26 cellular contexts compared by ENCODE assay signal in genomic region chr1:208807446-208808117, GRCh38.
A peak's percentile ranks its signal among the peaks of the same experiment; 100 is the strongest.
DNase-seq lines count a peak whose midpoint lies in the region; FAIRE-seq and TF ChIP-seq lines count a peak whose summit lies in the region.
"Had no signal": no experiment of that assay in that cellular context is flagged by ENCODE, and none has a peak within 500 bp of the region (broad histone marks: within the 10 kb centered on the region; RNA-seq: fewer than 3 reads in every experiment).

No MANE protein-coding gene starts in this region.

- no peaks in the 10 kb centered on the region for H3K36me3 Mint-ChIP-seq in astrocyte (ENCODE audit: low read depth, unreplicated experiment)
- no peaks in the 10 kb centered on the region for H3K36me3 Mint-ChIP-seq in activated CD4-positive, alpha-beta memory T cell treated with anti-CD3 and anti-CD28 coated beads, Interleukin-2, amount 10 ng/mL, durations not matched to agents 7 days and 5 days (ENCODE audit: low read depth)
- H3K36me3 Mint-ChIP-seq: activated naive CD4-positive, alpha-beta T cell treated with anti-CD3 and anti-CD28 coated beads, Interleukin-2, amount 50 U/mL, for 72 hours; CD14-positive monocyte had no signal

- H3K27ac Mint-ChIP-seq in astrocyte (ENCODE audit: unreplicated experiment): no peak overlapping the region
- no peak overlapping the region for H3K27ac Mint-ChIP-seq in activated CD4-positive, alpha-beta memory T cell treated with anti-CD3 and anti-CD28 coated beads, Interleukin-2, amount 10 ng/mL, durations not matched to agents 7 days and 5 days
- H3K27ac Mint-ChIP-seq: activated naive CD4-positive, alpha-beta T cell treated with anti-CD3 and anti-CD28 coated beads, Interleukin-2, amount 50 U/mL, for 72 hours; CD14-positive monocyte had no signal

- CTCF ChIA-PET in activated CD4-positive, alpha-beta memory T cell treated with anti-CD3 and anti-CD28 coated beads, Interleukin-2, amount 10 ng/mL, durations not matched to agents 7 days and 5 days (lab: Charles Lee): no interaction called here

- POLR2A ChIA-PET in activated CD4-positive, alpha-beta memory T cell treated with anti-CD3 and anti-CD28 coated beads, Interleukin-2, amount 10 ng/mL, durations not matched to agents 7 days and 5 days (lab: Charles Lee): no interaction called here

- no peak for FAIRE-seq in astrocyte (lab: Jason Lieb, UNC)
- FAIRE-seq: colon, GM12891 had no signal

- H3K4me1 Mint-ChIP-seq in astrocyte (ENCODE audit: low read depth, unreplicated experiment): peaks cover 3% of the 10 kb centered on the region
- H3K4me1 Mint-ChIP-seq in activated CD4-positive, alpha-beta memory T cell treated with anti-CD3 and anti-CD28 coated beads, Interleukin-2, amount 10 ng/mL, durations not matched to agents 7 days and 5 days: no peaks in the 10 kb centered on the region
- H3K4me1 Mint-ChIP-seq: CD14-positive monocyte had no signal

- H2AFZ ChIP-seq in KMS-11 (ENCODE audit: low read depth) (peak overlapping the region; percentile 19), astrocyte (ENCODE audit: low read depth, low read length) (no peak overlapping the region)

- H3K27me3 Mint-ChIP-seq in astrocyte (ENCODE audit: low read depth, unreplicated experiment): peaks cover 3% of the 10 kb centered on the region
- no peaks in the 10 kb centered on the region for H3K27me3 Mint-ChIP-seq in activated CD4-positive, alpha-beta memory T cell treated with anti-CD3 and anti-CD28 coated beads, Interleukin-2, amount 10 ng/mL, durations not matched to agents 7 days and 5 days

- H3K9ac ChIP-seq in KMS-11 (no peak overlapping the region), astrocyte (ENCODE audit: low read length) (no peak overlapping the region)

- no peak overlapping the region for H3K4me3 Mint-ChIP-seq in astrocyte (ENCODE audit: unreplicated experiment)
- H3K4me3 Mint-ChIP-seq in activated CD4-positive, alpha-beta memory T cell treated with anti-CD3 and anti-CD28 coated beads, Interleukin-2, amount 10 ng/mL, durations not matched to agents 7 days and 5 days: no peak overlapping the region
- H3K4me3 Mint-ChIP-seq: activated T-cell treated with anti-CD3 and anti-CD28 coated beads, Interleukin-2, amount 50 U/mL, for 4 hours; CD14-positive monocyte; neural crest cell had no signal

- TF ChIP-seq CTCF in KMS-11 (conservative IDR thresholded peaks at IDR 0.05; ENCODE audit: low read depth, low read length) (no peak), astrocyte (IDR thresholded peaks at IDR 0.05; ENCODE audit: insufficient read depth, low read depth, low read length) (no peak)

- H3K27me3 ChIP-seq in KMS-11 (ENCODE audit: insufficient read depth, low read depth) (no peaks in the 10 kb centered on the region), astrocyte (ENCODE audit: insufficient read depth, low read length) (no peaks in the 10 kb centered on the region)
- H3K27me3 ChIP-seq: vagina had no signal

- H3K4me3 ChIP-seq in KMS-11 (IDR thresholded peaks at IDR 0.05; ENCODE audit: insufficient read depth, low read depth, low read length) (no peak overlapping the region), astrocyte (ENCODE audit: insufficient read depth, low read depth, low read length) (no peak overlapping the region)
- H3K4me3 ChIP-seq: prostate gland, vagina had no signal

- H4K20me1 ChIP-seq in KMS-11 (ENCODE audit: insufficient read depth): no peaks in the 10 kb centered on the region
- H4K20me1 ChIP-seq in astrocyte (ENCODE audit: insufficient read depth, low read length): no peaks in the 10 kb centered on the region

- H3K27ac ChIP-seq in KMS-11 (peak overlapping the region; percentile 64; the same call in 1 of the 2 replicates), astrocyte (ENCODE audit: low read depth, low read length) (no peak overlapping the region)
- H3K27ac ChIP-seq: prostate gland, vagina had no signal

- DNase-seq in AG08396 (ENCODE audit: low spot score) (peak; percentile 6), astrocyte (ENCODE audit: low read depth) (peak; percentile 14), kidney tubule cell (ENCODE audit: low spot score) (peak; percentile 3), amygdala (lab: John Stamatoyannopoulos, UW) (no peak), HT-29 (ENCODE audit: low spot score) (no peak), germinal center (ENCODE audit: low spot score) (no peak)
- DNase-seq in activated CD4-positive, alpha-beta memory T cell treated with anti-CD3 and anti-CD28 coated beads, Interleukin-2, amount 10 ng/mL, durations not matched to agents 7 days and 5 days: no peak
- DNase-seq: activated CD4-positive, CD25-positive, alpha-beta regulatory T cell; activated T-cell treated with anti-CD3 and anti-CD28 coated beads, Interleukin-2, amount 50 U/mL, for 4 hours; DMS 273 treated with DMSO at 0.1 percent for 48 hours; KBM-7; left colon; midbrain; NCI-H1417; SIG-M5; stimulated activated CD8-positive, alpha-beta memory T cell treated with anti-CD3 and anti-CD28 coated beads, Interleukin-4, amount 100 ng/mL, for 48 hours; substantia nigra; T-helper 2 cell had no signal

- no peaks in the 10 kb centered on the region for H3K36me3 ChIP-seq in KMS-11 (ENCODE audit: insufficient read depth)
- H3K36me3 ChIP-seq in astrocyte (ENCODE audit: insufficient read depth, low read length): no peaks in the 10 kb centered on the region
- H3K36me3 ChIP-seq: prostate gland, vagina had no signal

- no peaks in the 10 kb centered on the region for H3K9me3 ChIP-seq in astrocyte (ENCODE audit: insufficient read depth, low read depth, low read length)
- H3K9me3 ChIP-seq: prostate gland, vagina had no signal

- peaks cover 98% of the 10 kb centered on the region for H3K4me1 ChIP-seq in KMS-11 (ENCODE audit: low read depth, poor library complexity, severe bottlenecking)
- H3K4me1 ChIP-seq in astrocyte (ENCODE audit: insufficient read depth, low read length): no peaks in the 10 kb centered on the region
- H3K4me1 ChIP-seq: prostate gland, vagina had no signal

- peaks cover 4% of the 10 kb centered on the region for H3K9me3 Mint-ChIP-seq in astrocyte (ENCODE audit: unreplicated experiment)
- no peaks in the 10 kb centered on the region for H3K9me3 Mint-ChIP-seq in activated CD4-positive, alpha-beta memory T cell treated with anti-CD3 and anti-CD28 coated beads, Interleukin-2, amount 10 ng/mL, durations not matched to agents 7 days and 5 days

- H3K4me2 ChIP-seq in KMS-11 (peak overlapping the region; percentile 46), astrocyte (ENCODE audit: low read length) (no peak overlapping the region)

- H3K79me2 ChIP-seq in KMS-11 (ENCODE audit: insufficient read depth, low read depth): no peaks in the 10 kb centered on the region
- H3K79me2 ChIP-seq in astrocyte (ENCODE audit: insufficient read depth, low read length): no peaks in the 10 kb centered on the region

Comparison
In these comparisons a context has a peak if more than half of its experiments do, and no peak if none do; other contexts are left out.
1. DNase-seq: peak in AG08396 (single experiment), astrocyte (single experiment) and kidney tubule cell (single experiment); none in activated CD4-positive, alpha-beta memory T cell treated with anti-CD3 and anti-CD28 coated beads, Interleukin-2, amount 10 ng/mL, durations not matched to agents 7 days and 5 days (single experiment), amygdala (0 of 56), HT-29 (single experiment) and germinal center (single experiment).